Comparison of ENCODE assay signal across 13 cellular contexts in genomic region chr1:50981741-50982140, GRCh38. TPM values are rescaled to one million over a fixed set of nuclear protein-coding genes. Genes with fewer than 3 reads are reported as not detected.
DNase-seq lines count a peak whose midpoint lies in the region; ATAC-seq, FAIRE-seq and TF ChIP-seq lines count a peak whose summit lies in the region.
"Had no signal": no experiment of that assay in that cellular context is flagged by ENCODE, and none has a peak within 500 bp of the region (broad histone marks: within the 10 kb centered on the region; RNA-seq: fewer than 3 reads in every experiment).

No MANE protein-coding gene starts in this region.

- H3K4me2 ChIP-seq in K562 (ENCODE audit: insufficient read depth, low read length): no peak overlapping the region; the same call in 1 of the 2 replicates
- H3K4me2 ChIP-seq: BLaER1 had no signal

- TF ChIP-seq POLR2A in K562 (conservative IDR thresholded peaks at IDR 0.05): no peak
- TF ChIP-seq POLR2A in uterus (IDR thresholded peaks at IDR 0.05): no peak

- H3K27me3 ChIP-seq in left ventricle myocardium inferior (ENCODE audit: low read depth) (no peaks in the 10 kb centered on the region), K562 (ENCODE audit: control insufficient read depth in 2 of 2, insufficient read depth in 2 of 2, low read length in 2 of 2) (no peaks in the 10 kb centered on the region), uterus (no peaks in the 10 kb centered on the region)

- H3K4me3 ChIP-seq in left ventricle myocardium inferior (peak overlapping the region; percentile 13), K562 (no peak overlapping the region), uterus (no peak overlapping the region)
- H3K4me3 ChIP-seq: BLaER1 had no signal

- intact Hi-C loops in left ventricle myocardium inferior (cut with micrococcal nuclease) (no loop called here), Right ventricle myocardium inferior (cut with DNase I) (no loop called here), K562 (cut with micrococcal nuclease) (no loop called here), uterus (cut with DNase I; ENCODE audit: low total_unique reads) (no loop called here)

- CTCF ChIA-PET in K562 (lab: Yijun Ruan, JAX; ENCODE audit: low intra/inter-chr PET ratio): no interaction called here

- BruUV-seq in K562 (replicated peaks; lab: Mats Ljungman, UMichigan): no TSS peak

- H2AFZ ChIP-seq in K562 (ENCODE audit: low read depth, low read length): peak overlapping the region; percentile 52

- H3K4me1 ChIP-seq in left ventricle myocardium inferior: peaks cover 38% of the 10 kb centered on the region
- peaks cover 4 to 8% of the 10 kb centered on the region in 2 experiments; a peak in 4 of 5 replicates for H3K4me1 ChIP-seq in K562 (replicated peaks in 1 of 2; ENCODE audit: control insufficient read depth in 2 of 2, insufficient read depth in 2 of 2, low read length in 2 of 2)
- H3K4me1 ChIP-seq in uterus: no peaks in the 10 kb centered on the region

- POLR2A ChIA-PET in K562 (lab: Yijun Ruan, JAX): interaction anchor here (0.7 to 1.8 kb wide), 2 partner anchors 12 to 14 kb away, joined by 3 to 6 read pairs; partner anchors contain the start of gene CDKN2C

- H3K9me1 ChIP-seq in K562 (ENCODE audit: control insufficient read depth, insufficient read depth, low read length): no peaks in the 10 kb centered on the region

- WGBS in K562 (ENCODE audit: insufficient coverage, low coverage, missing lambda C conversion rate): 59% methylated on average over 1 of the region's 1 CpG

- FAIRE-seq in K562 (lab: Jason Lieb, UNC): no peak

- H3K9ac ChIP-seq in K562 (ENCODE audit: insufficient read depth in 1 of 2, low read depth in 2 of 2, low read length in 2 of 2): peak overlapping the region in 1 of 2 experiments; percentile 34; a peak in 1 of 4 replicates
- H3K9ac ChIP-seq: BLaER1 had no signal

- peaks cover 54% of the 10 kb centered on the region for H3K79me2 ChIP-seq in K562 (ENCODE audit: control insufficient read depth, insufficient read depth, low read length)

- TF ChIP-seq RAD21 in K562 (CRISPR knock-in tag; conservative IDR thresholded peaks at IDR 0.05 in 1 of 2, IDR thresholded peaks at IDR 0.05 in 1 of 2): no peak

- no peak for DNase-seq in left ventricle myocardium inferior
- no peak for DNase-seq in Right ventricle myocardium inferior (ENCODE audit: missing footprints)
- DNase-seq in NCI-H446 treated with DMSO at 0.1 percent for 48 hours (lab: John Stamatoyannopoulos, UW): peak; percentile 71
- peak in 1 of 4 experiments; percentile 53 for DNase-seq in K562 (ENCODE audit: extremely low read depth in 1 of 4, low spot score in 3 of 4)
- DNase-seq in uterus: no peak
- no peak for DNase-seq in NCI-H510A (lab: John Stamatoyannopoulos, UW)
- DNase-seq in SW 1271 (lab: John Stamatoyannopoulos, UW): no peak
- DNase-seq: NCI-H526; stimulated activated CD4-positive, alpha-beta T cell treated with anti-CD3 and anti-CD28 coated beads, Interleukin-15, amount 100 ng/mL, for 24 hours; stimulated activated naive B cell treated with anti-CD40 and anti-IgM and Interleukin-4, amounts not matched to agents 10 μg/mL and 1 μg/mL and 100 μg/mL, for 72 hours had no signal

- TF ChIP-seq CTCF in left ventricle myocardium inferior (IDR thresholded peaks at IDR 0.05; ENCODE audit: borderline replicate concordance) (no peak), K562 (IDR thresholded peaks at IDR 0.05 in 2 of 3, conservative IDR thresholded peaks at IDR 0.05 in 1 of 3; ENCODE audit: insufficient read depth in 2 of 3, low read depth in 1 of 3, low read length in 3 of 3) (no peak), uterus (IDR thresholded peaks at IDR 0.05) (no peak)

- ATAC-seq in Right ventricle myocardium inferior (no peak), K562 (peak; percentile 16), HG03342 (IDR thresholded peaks at IDR 0.05; ENCODE audit: unreplicated experiment) (no peak)
- ATAC-seq: stimulated activated naive B cell treated with anti-CD40 and anti-IgM and Interleukin-4, amounts not matched to agents 10 μg/mL and 1 μg/mL and 100 μg/mL, for 72 hours had no signal

- peak overlapping the region; percentile 99 for H3K27ac ChIP-seq in left ventricle myocardium inferior (replicated peaks)
- peak overlapping the region; percentile 5; the same call in 1 of the 3 replicates for H3K27ac ChIP-seq in K562 (ENCODE audit: extremely low read depth, low read depth, low read length)
- peak overlapping the region; percentile 38 to 98 for H3K27ac ChIP-seq in uterus
- H3K27ac ChIP-seq: BLaER1, VCaP had no signal

- no peaks in the 10 kb centered on the region for H4K20me1 ChIP-seq in K562 (replicated peaks; ENCODE audit: control insufficient read depth, insufficient read depth, low read length)

- no peak for TF ChIP-seq EP300 in K562 (IDR thresholded peaks at IDR 0.05; ENCODE audit: low read length)

- in situ Hi-C loops in K562 (cut with MboI): no loop called here

- no peaks in the 10 kb centered on the region for H3K9me3 ChIP-seq in left ventricle myocardium inferior (replicated peaks)
- H3K9me3 ChIP-seq in K562 (replicated peaks; ENCODE audit: control insufficient read depth, insufficient read depth, low read depth, low read length): no peaks in the 10 kb centered on the region
- no peaks in the 10 kb centered on the region for H3K9me3 ChIP-seq in uterus
- H3K9me3 ChIP-seq: BLaER1 had no signal

- H3K36me3 ChIP-seq in left ventricle myocardium inferior: no peaks in the 10 kb centered on the region
- no peaks in the 10 kb centered on the region for H3K36me3 ChIP-seq in K562 (ENCODE audit: control insufficient read depth, insufficient read depth, low read length)
- no peaks in the 10 kb centered on the region for H3K36me3 ChIP-seq in uterus
- H3K36me3 ChIP-seq: BLaER1 had no signal

TF ChIP-seq in K562, 482 proteins besides CTCF, POLR2A, EP300 and RAD21:
- no peak for TF ChIP-seq MEF2D (tag; conservative IDR thresholded peaks at IDR 0.05; ENCODE audit: low read depth)
- 0 out of 2 replicates have a peak, but pooled peaks have one; percentile 4 for TF ChIP-seq NCOR1 (IDR thresholded peaks at IDR 0.05)

RNA-seq across cellular contexts. Expression of gene CDKN2C, which starts 11.7 kb away (rescaled TPM):
- 12.8 TPM for total RNA-seq in left ventricle myocardium inferior
- 15.2 TPM for total RNA-seq in Right ventricle myocardium inferior
- 15.8 and 16.4 TPM in 2 replicates for total RNA-seq in K562 (2011; cell fraction: chromatin; rRNA removed; ENCODE audit: low replicate concordance)
- 19.7 and 20.7 TPM in 2 replicates for total RNA-seq in K562 (2011; cell fraction: nucleolus; rRNA removed)
- total RNA-seq in K562 (2011; cell fraction: nucleoplasm; rRNA removed): 19.7 and 23.7 TPM in 2 replicates
- total RNA-seq in K562 (2014; rRNA removed): 74.3 and 82.0 TPM in 2 replicates
- 38.2 and 41.3 TPM in 2 replicates for total RNA-seq in K562 (2014; rRNA removed; fragmentation: Illumina TruSeq; extraction: Trizol)
- total RNA-seq in K562 (2015; rRNA removed; fragmentation: Illumina TruSeq; extraction: Trizol): 64.5 and 67.1 TPM in 2 replicates
- total RNA-seq in K562 (2021): 56.7 and 62.2 TPM in 2 replicates
- polyA plus RNA-seq in K562 (2011; rRNA removed): 27.0 and 28.5 TPM in 2 replicates
- polyA plus RNA-seq in K562 (2011; cell fraction: cytosol; rRNA removed): 30.9 and 35.2 TPM in 2 replicates
- 17.3 and 17.5 TPM in 2 replicates for polyA plus RNA-seq in K562 (2011; cell fraction: nucleus; rRNA removed)
- polyA plus RNA-seq in K562 (2012): 67.6 and 71.5 TPM in 2 replicates
- polyA plus RNA-seq in K562 (2014; fragmentation: Illumina TruSeq; extraction: Trizol): 40.5 and 45.9 TPM in 2 replicates
- 10 to 100 TPM; 11.9 to 18.2 TPM for polyA plus RNA-seq in K562 (2014; fragmentation: Nextera tagmentation; extraction: Ambion mirVana)
- polyA plus RNA-seq in K562 (2014; rRNA removed): 56.3 and 56.4 TPM in 2 replicates
- polyA minus RNA-seq in K562 (2011; rRNA and poly(A)+ RNA removed): 25.9 and 29.4 TPM in 2 replicates
- polyA minus RNA-seq in K562 (2011; cell fraction: cytosol; rRNA and poly(A)+ RNA removed): 17.3 and 18.8 TPM in 2 replicates
- polyA minus RNA-seq in K562 (2011; cell fraction: nucleus; rRNA and poly(A)+ RNA removed): 17.5 and 42.1 TPM in 2 replicates
- 100 to 1,000 TPM in 1 of 4 donors, 10 to 100 TPM in 3; 13.4 to 103 (median 22.2) TPM for total RNA-seq in uterus

RNA-seq across cellular contexts. Expression of gene FAF1, which starts 21.7 kb away (rescaled TPM):
- 80.0 TPM for total RNA-seq in left ventricle myocardium inferior
- total RNA-seq in Right ventricle myocardium inferior: 80.4 TPM
- total RNA-seq in K562 (2011; cell fraction: chromatin; rRNA removed; ENCODE audit: low replicate concordance): 281 and 434 TPM in 2 replicates
- 44.0 and 67.8 TPM in 2 replicates for total RNA-seq in K562 (2011; cell fraction: nucleolus; rRNA removed)
- 165 and 180 TPM in 2 replicates for total RNA-seq in K562 (2011; cell fraction: nucleoplasm; rRNA removed)
- total RNA-seq in K562 (2014; rRNA removed): 76.3 and 76.7 TPM in 2 replicates
- total RNA-seq in K562 (2014; rRNA removed; fragmentation: Illumina TruSeq; extraction: Trizol): 225 and 267 TPM in 2 replicates
- total RNA-seq in K562 (2015; rRNA removed; fragmentation: Illumina TruSeq; extraction: Trizol): 163 and 176 TPM in 2 replicates
- 186 and 190 TPM in 2 replicates for total RNA-seq in K562 (2021)
- polyA plus RNA-seq in K562 (2011; rRNA removed): 88.2 and 118 TPM in 2 replicates
- polyA plus RNA-seq in K562 (2011; cell fraction: cytosol; rRNA removed): 12.0 and 44.0 TPM in 2 replicates
- polyA plus RNA-seq in K562 (2011; cell fraction: nucleus; rRNA removed): 30.1 and 41.4 TPM in 2 replicates
- 144 and 167 TPM in 2 replicates for polyA plus RNA-seq in K562 (2012)
- 186 and 212 TPM in 2 replicates for polyA plus RNA-seq in K562 (2014; fragmentation: Illumina TruSeq; extraction: Trizol)
- polyA plus RNA-seq in K562 (2014; fragmentation: Nextera tagmentation; extraction: Ambion mirVana): 10 to 100 TPM; 48.7 to 60.9 TPM
- polyA plus RNA-seq in K562 (2014; rRNA removed): 78.9 and 92.7 TPM in 2 replicates
- 295 and 351 TPM in 2 replicates for polyA minus RNA-seq in K562 (2011; rRNA and poly(A)+ RNA removed)
- polyA minus RNA-seq in K562 (2011; cell fraction: cytosol; rRNA and poly(A)+ RNA removed): 85.8 and 99.9 TPM in 2 replicates
- 46.4 and 174 TPM in 2 replicates for polyA minus RNA-seq in K562 (2011; cell fraction: nucleus; rRNA and poly(A)+ RNA removed)
- 10 to 100 TPM; 34.1 to 77.2 (median 64.1) TPM for total RNA-seq in uterus

Comparison
In these comparisons a context has a peak if more than half of its experiments do, and no peak if none do; other contexts are left out.
1. H3K27ac ChIP-seq: peak in every context shown above with its lines; median percentile 99 in left ventricle myocardium inferior; 68 in uterus; 5 in K562.